In genomic region chr5:81802020-81802419, GRCh38 we compare ENCODE assay signal across 28 cellular contexts.
"Had no signal": no experiment of that assay in that cellular context is flagged by ENCODE, and none has a peak within 500 bp of the region (broad histone marks: within the 10 kb centered on the region; RNA-seq: fewer than 3 reads in every experiment).

No MANE protein-coding gene starts in this region.

- H3K4me3 ChIP-seq: pancreas, psoas muscle, right lobe of liver, sigmoid colon, stomach, thoracic aorta, thyroid gland, tibial nerve, upper lobe of right lung, uterus had no signal

- H3K36me3 ChIP-seq: neutrophil, pancreas, right lobe of liver, sigmoid colon, stomach, thoracic aorta, thyroid gland, tibial nerve, upper lobe of right lung, uterus had no signal

- H3K27ac ChIP-seq: neutrophil, pancreas, psoas muscle, right lobe of liver, sigmoid colon, stomach, thoracic aorta, thyroid gland, tibial nerve, upper lobe of right lung, uterus had no signal

- H3K4me3 Mint-ChIP-seq: naive thymus-derived CD8-positive, alpha-beta T cell; natural killer cell treated with Interleukin-12 subunit alpha and Interleukin-12 subunit beta and Interleukin-15 and Interleukin-18, amount 100 ng/mL, for 72 hours; nephron progenitor cell; neural crest cell; stimulated activated effector memory CD8-positive, alpha-beta T cell treated with anti-CD3 and anti-CD28 coated beads, Interleukin-12 subunit alpha, Interleukin-12 subunit beta, amount 100 ng/mL, for 72 hours; stimulated activated naive B cell treated with anti-CD40 and anti-IgM and Interleukin-4, amounts not matched to agents 10 μg/mL and 1 μg/mL and 100 μg/mL, for 72 hours; stimulated activated naive CD8-positive, alpha-beta T cell treated with anti-CD3 and anti-CD28 coated beads, Interleukin-15, Interleukin-2, amounts not matched to agents 100 ng/mL and 50 ng/mL, for 24 hours; type B pancreatic cell had no signal

- DNase-seq: naive thymus-derived CD8-positive, alpha-beta T cell; nephron progenitor cell; nucleus accumbens; pancreas; psoas muscle; right cardiac atrium; right lobe of liver; sigmoid colon; small intestine; stimulated activated CD4-positive, alpha-beta T cell treated with anti-CD3 and anti-CD28 coated beads, Interleukin-15, amount 100 ng/mL, for 24 hours; stimulated activated CD4-positive, alpha-beta T cell treated with anti-CD3 and anti-CD28 coated beads, Interleukin-2, amount 100 ng/mL, for 24 hours; stimulated activated CD4-positive, alpha-beta T cell treated with anti-CD3 and anti-CD28 coated beads, Interleukin-2, amount 100 ng/mL, for 48 hours; stimulated activated CD4-positive, alpha-beta T cell treated with anti-CD3 and anti-CD28 coated beads, Interleukin-4, amount 100 ng/mL, for 24 hours; stimulated activated naive B cell treated with anti-CD40 and anti-IgM and Interleukin-4, amounts not matched to agents 10 μg/mL and 1 μg/mL and 100 μg/mL, for 72 hours; stimulated activated naive CD4-positive, alpha-beta T cell treated with Interleukin-2 at 50 U/mL for 16 hours; stomach; thyroid gland; upper lobe of right lung; uterus had no signal

- H3K27me3 ChIP-seq: neutrophil, pancreas, right lobe of liver, sigmoid colon, stomach, thyroid gland, tibial nerve, upper lobe of right lung, uterus had no signal

- H3K27ac Mint-ChIP-seq: naive thymus-derived CD8-positive, alpha-beta T cell; natural killer cell treated with Interleukin-12 subunit alpha and Interleukin-12 subunit beta and Interleukin-15 and Interleukin-18, amount 100 ng/mL, for 72 hours; nephron progenitor cell; progenitor cell of endocrine pancreas; stimulated activated effector memory CD8-positive, alpha-beta T cell treated with anti-CD3 and anti-CD28 coated beads, Interleukin-12 subunit alpha, Interleukin-12 subunit beta, amount 100 ng/mL, for 72 hours; stimulated activated naive B cell treated with anti-CD40 and anti-IgM and Interleukin-4, amounts not matched to agents 10 μg/mL and 1 μg/mL and 100 μg/mL, for 72 hours; stimulated activated naive CD8-positive, alpha-beta T cell treated with anti-CD3 and anti-CD28 coated beads, Interleukin-15, Interleukin-2, amounts not matched to agents 100 ng/mL and 50 ng/mL, for 24 hours had no signal

- H3K4me1 ChIP-seq: pancreas, psoas muscle, right lobe of liver, stomach, thyroid gland, tibial nerve, upper lobe of right lung, uterus had no signal

- H3K9me3 ChIP-seq: neutrophil, pancreas, psoas muscle, right lobe of liver, sigmoid colon, thoracic aorta, thyroid gland, upper lobe of right lung, uterus had no signal

- H3K36me3 Mint-ChIP-seq: natural killer cell treated with Interleukin-12 subunit alpha and Interleukin-12 subunit beta and Interleukin-15 and Interleukin-18, amount 100 ng/mL, for 72 hours; stimulated activated effector memory CD8-positive, alpha-beta T cell treated with anti-CD3 and anti-CD28 coated beads, Interleukin-12 subunit alpha, Interleukin-12 subunit beta, amount 100 ng/mL, for 72 hours; type B pancreatic cell had no signal

- ATAC-seq: naive thymus-derived CD8-positive, alpha-beta T cell; natural killer cell treated with Interleukin-12 subunit alpha and Interleukin-12 subunit beta and Interleukin-15 and Interleukin-18, amount 100 ng/mL, for 72 hours; pancreas; psoas muscle; right cardiac atrium; right lobe of liver; stimulated activated effector memory CD8-positive, alpha-beta T cell treated with anti-CD3 and anti-CD28 coated beads, Interleukin-12 subunit alpha, Interleukin-12 subunit beta, amount 100 ng/mL, for 72 hours; stimulated activated naive B cell treated with anti-CD40 and anti-IgM and Interleukin-4, amounts not matched to agents 10 μg/mL and 1 μg/mL and 100 μg/mL, for 72 hours; upper lobe of right lung had no signal

- H3K27me3 Mint-ChIP-seq: naive thymus-derived CD8-positive, alpha-beta T cell; stimulated activated naive CD8-positive, alpha-beta T cell treated with anti-CD3 and anti-CD28 coated beads, Interleukin-15, Interleukin-2, amounts not matched to agents 100 ng/mL and 50 ng/mL, for 24 hours; type B pancreatic cell had no signal
